ENCODE assay signal across 34 cellular contexts in genomic region chr11:76094729-76095128, GRCh38.
"Had no signal": no experiment of that assay in that cellular context is flagged by ENCODE, and none has a peak within 500 bp of the region (broad histone marks: within the 10 kb centered on the region; RNA-seq: fewer than 3 reads in every experiment).

No MANE protein-coding gene starts in this region.

- H3K4me3 ChIP-seq: MG63, Peyer's patch, SJCRH30, SK-N-MC had no signal

- H3K4me1 ChIP-seq: Peyer's patch, SJCRH30 had no signal

- H3K36me3 ChIP-seq: brain microvascular endothelial cell, MG63, Peyer's patch, SJCRH30 had no signal

- H3K9me3 ChIP-seq: MG63, Peyer's patch had no signal

- DNase-seq: activated CD4-positive, alpha-beta T cell treated with anti-CD3 and anti-CD28 coated beads, Interleukin-2, amount 10 ng/mL, durations not matched to agents 24 days and 14 days; activated CD4-positive, alpha-beta T cell treated with anti-CD3 and anti-CD28 coated beads, Interleukin-2, amount 50 U/mL, for 4 hours; activated CD8-positive, alpha-beta T cell treated with anti-CD3 and anti-CD28 coated beads for 36 hours; activated effector memory CD4-positive, alpha-beta T cell treated with anti-CD3 and anti-CD28 coated beads, Interleukin-2, amount 50 U/mL, for 16 hours; activated naive CD4-positive, alpha-beta T cell; activated naive CD4-positive, alpha-beta T cell treated with anti-CD3 and anti-CD28 coated beads, Interleukin-2, amount 50 U/mL, for 16 hours; activated naive CD8-positive, alpha-beta T cell treated with anti-CD3 and anti-CD28 coated beads for 36 hours; activated T-cell treated with anti-CD3 and anti-CD28 coated beads, Interleukin-2, amount 50 U/mL, for 1 hour; activated T-cell treated with anti-CD3 and anti-CD28 coated beads, Interleukin-2, amount 50 U/mL, for 72 hours; amniotic stem cell; aorta; brain microvascular endothelial cell; Kasumi-1; KG1; MG63; NCI-H1048; NCI-H1105 treated with DMSO at 0.1 percent for 48 hours; NCI-H1436; NCI-H1694; NCI-H1930; NCI-H2107; NCI-H226; NCI-H446 treated with DMSO at 0.1 percent for 48 hours; NCI-H524; NCI-H69; NCI-H82; NK-92 treated with Interleukin-12 subunit alpha and Interleukin-12 subunit beta, amount 100 ng/mL, for 24 hours; PC-3; Peyer's patch; SHP77; SJCRH30 had no signal

- H3K27ac ChIP-seq: brain microvascular endothelial cell, Peyer's patch, RWPE1, SJCRH30, SK-N-MC had no signal

- ATAC-seq: activated CD8-positive, alpha-beta T cell treated with anti-CD3 and anti-CD28 coated beads for 36 hours; activated T-cell treated with anti-CD3 and anti-CD28 coated beads, Interleukin-2, amount 50 U/mL, for 72 hours; activated T-helper 17 cell treated with anti-CD3 and anti-CD28 coated beads, Interleukin-2, amount 50 U/mL, for 72 hours; PC-3 had no signal

- H3K27me3 ChIP-seq: brain microvascular endothelial cell, MG63, Peyer's patch, SJCRH30 had no signal
